In the genomic region with DNA sequence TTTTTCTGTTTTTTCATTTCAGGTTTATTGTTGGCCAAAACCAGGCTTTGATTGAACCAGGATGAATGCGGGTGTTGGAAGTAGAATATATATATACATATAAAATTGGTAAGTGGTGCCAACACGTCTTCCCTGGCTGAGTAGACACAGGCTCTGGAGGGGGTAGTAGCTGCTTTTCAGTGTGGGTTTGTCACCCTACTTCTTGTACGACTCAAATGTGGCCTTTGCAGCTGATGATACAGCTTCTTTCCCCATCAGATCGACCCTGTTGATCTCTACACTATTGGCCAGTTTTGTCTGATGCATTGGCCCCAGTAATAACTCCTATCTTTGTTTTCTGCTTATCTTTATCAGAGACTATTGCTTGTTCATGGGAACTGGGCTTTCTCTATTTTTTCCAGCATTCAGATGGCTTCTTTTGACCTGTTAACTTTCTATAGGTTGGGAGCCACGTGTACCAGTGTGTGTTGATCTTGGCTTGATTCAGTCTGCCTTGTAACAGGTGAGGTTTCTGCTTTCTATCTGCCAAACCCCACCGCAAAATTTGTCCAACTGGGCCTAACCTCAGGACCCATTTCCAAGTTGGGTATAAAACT, we compare ENCODE assay signal across 1 cellular context.
TF ChIP-seq lines count a peak whose summit lies in the region.

No MANE protein-coding gene starts in this region.

TF ChIP-seq in K562, 482 proteins besides CTCF, POLR2A, EP300 and RAD21 (continued from another document):
- TF ChIP-seq U2AF1 (optimal IDR thresholded peaks at IDR 0.05; ENCODE audit: low read depth, low read length) = peak; percentile 7
- peak in 1 of 2 experiments; percentile 3; a peak in 1 of 4 replicates for TF ChIP-seq HDAC1 (IDR thresholded peaks at IDR 0.05)
- TF ChIP-seq POLR2AphosphoS2 (IDR thresholded peaks at IDR 0.05; ENCODE audit: low read length) = peak; percentile 8; the same call in 1 of the 2 replicates
- TF ChIP-seq ZNF41 (CRISPR knock-in tag; conservative IDR thresholded peaks at IDR 0.05) = no peak
- no peak for TF ChIP-seq U2AF2 (optimal IDR thresholded peaks at IDR 0.05; ENCODE audit: low read depth, low read length)
- TF ChIP-seq, protein P1, sequence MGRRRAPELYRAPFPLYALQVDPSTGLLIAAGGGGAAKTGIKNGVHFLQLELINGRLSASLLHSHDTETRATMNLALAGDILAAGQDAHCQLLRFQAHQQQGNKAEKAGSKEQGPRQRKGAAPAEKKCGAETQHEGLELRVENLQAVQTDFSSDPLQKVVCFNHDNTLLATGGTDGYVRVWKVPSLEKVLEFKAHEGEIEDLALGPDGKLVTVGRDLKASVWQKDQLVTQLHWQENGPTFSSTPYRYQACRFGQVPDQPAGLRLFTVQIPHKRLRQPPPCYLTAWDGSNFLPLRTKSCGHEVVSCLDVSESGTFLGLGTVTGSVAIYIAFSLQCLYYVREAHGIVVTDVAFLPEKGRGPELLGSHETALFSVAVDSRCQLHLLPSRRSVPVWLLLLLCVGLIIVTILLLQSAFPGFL (CRISPR knock-in tag; IDR thresholded peaks at IDR 0.05) = peak; percentile 93
- TF ChIP-seq KDM1A (IDR thresholded peaks at IDR 0.05) = no peak
- no peak for TF ChIP-seq STAG1 (CRISPR knock-in tag; IDR thresholded peaks at IDR 0.05; ENCODE audit: borderline replicate concordance)
- TF ChIP-seq BMI1 (IDR thresholded peaks at IDR 0.05; ENCODE audit: low read length) = no peak
- peak; percentile 20; the same call in 1 of the 2 replicates for TF ChIP-seq HNRNPUL1 (IDR thresholded peaks at IDR 0.05; ENCODE audit: low read length)
- TF ChIP-seq NFIC (IDR thresholded peaks at IDR 0.05) = 0 out of 2 replicates have a peak, but pooled peaks have one; percentile 12
- TF ChIP-seq, protein P2, sequence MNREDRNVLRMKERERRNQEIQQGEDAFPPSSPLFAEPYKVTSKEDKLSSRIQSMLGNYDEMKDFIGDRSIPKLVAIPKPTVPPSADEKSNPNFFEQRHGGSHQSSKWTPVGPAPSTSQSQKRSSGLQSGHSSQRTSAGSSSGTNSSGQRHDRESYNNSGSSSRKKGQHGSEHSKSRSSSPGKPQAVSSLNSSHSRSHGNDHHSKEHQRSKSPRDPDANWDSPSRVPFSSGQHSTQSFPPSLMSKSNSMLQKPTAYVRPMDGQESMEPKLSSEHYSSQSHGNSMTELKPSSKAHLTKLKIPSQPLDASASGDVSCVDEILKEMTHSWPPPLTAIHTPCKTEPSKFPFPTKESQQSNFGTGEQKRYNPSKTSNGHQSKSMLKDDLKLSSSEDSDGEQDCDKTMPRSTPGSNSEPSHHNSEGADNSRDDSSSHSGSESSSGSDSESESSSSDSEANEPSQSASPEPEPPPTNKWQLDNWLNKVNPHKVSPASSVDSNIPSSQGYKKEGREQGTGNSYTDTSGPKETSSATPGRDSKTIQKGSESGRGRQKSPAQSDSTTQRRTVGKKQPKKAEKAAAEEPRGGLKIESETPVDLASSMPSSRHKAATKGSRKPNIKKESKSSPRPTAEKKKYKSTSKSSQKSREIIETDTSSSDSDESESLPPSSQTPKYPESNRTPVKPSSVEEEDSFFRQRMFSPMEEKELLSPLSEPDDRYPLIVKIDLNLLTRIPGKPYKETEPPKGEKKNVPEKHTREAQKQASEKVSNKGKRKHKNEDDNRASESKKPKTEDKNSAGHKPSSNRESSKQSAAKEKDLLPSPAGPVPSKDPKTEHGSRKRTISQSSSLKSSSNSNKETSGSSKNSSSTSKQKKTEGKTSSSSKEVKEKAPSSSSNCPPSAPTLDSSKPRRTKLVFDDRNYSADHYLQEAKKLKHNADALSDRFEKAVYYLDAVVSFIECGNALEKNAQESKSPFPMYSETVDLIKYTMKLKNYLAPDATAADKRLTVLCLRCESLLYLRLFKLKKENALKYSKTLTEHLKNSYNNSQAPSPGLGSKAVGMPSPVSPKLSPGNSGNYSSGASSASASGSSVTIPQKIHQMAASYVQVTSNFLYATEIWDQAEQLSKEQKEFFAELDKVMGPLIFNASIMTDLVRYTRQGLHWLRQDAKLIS (CRISPR knock-in tag; IDR thresholded peaks at IDR 0.05) = peak; percentile 52; the same call in 1 of the 2 replicates
